ENCODE assay signal across 6 cellular contexts in the genomic region with DNA sequence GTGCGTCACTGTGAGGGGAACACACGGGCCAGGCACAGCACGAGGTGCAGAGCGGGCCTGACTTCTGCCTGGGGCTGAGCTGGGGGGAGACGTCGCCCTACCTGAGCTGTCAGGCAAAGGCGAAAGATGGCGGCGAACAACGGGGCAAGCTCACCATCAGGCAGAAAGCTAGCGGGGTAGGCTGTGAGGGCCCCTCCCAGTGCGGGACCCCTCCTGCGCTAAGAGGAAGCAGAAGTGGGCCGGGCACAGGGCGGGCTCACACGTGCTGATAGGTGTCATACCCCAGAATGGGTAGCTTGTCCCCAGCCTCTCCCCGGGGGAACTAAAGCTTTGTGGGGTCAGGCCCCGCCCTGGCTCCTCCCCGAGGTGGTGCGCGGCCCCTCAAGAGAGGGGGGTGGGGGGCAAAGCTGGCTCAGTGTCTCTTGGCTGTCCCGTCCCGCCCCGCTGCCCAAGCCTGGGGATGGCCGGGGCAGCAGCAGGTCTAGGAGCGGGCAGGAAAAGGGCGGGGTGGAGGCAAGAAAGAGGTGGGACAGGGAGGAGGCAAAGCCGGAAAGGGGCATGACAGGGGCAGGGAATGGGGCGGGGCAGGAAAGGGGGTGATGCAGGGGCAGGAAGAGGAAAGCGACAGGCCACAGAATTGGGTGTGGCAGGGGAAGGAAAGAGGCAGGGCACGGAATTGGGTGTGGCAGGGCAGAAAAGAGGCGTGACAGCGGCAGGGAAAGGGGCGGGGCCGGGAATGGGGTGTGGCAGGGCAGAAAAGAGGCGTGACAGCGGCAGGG. TPM values are rescaled to one million over a fixed set of nuclear protein-coding genes. Genes with fewer than 3 reads are reported as not detected.
DNase-seq lines count a peak whose midpoint lies in the region; ATAC-seq and TF ChIP-seq lines count a peak whose summit lies in the region.

No MANE protein-coding gene starts in this region.

- H2BK120ac ChIP-seq in IMR-90 (ENCODE audit: low read depth, low read length) = no peak overlapping the region

- H3K23ac ChIP-seq in IMR-90 (ENCODE audit: low read depth, low read length) = no peak overlapping the region

- H3K27ac ChIP-seq in IMR-90 (ENCODE audit: insufficient read depth, low read length) (no peak overlapping the region), smooth muscle cell (ENCODE audit: low read depth) (no peak overlapping the region), WERI-Rb-1 (no peak overlapping the region)

- no peak overlapping the region for H3K56ac ChIP-seq in IMR-90 (ENCODE audit: extremely low read depth, insufficient read depth, low read length)

- CTCF ChIA-PET in IMR-90 (lab: Yijun Ruan, JAX) = no interaction called here

- no peak overlapping the region for H3K9ac ChIP-seq in IMR-90 (ENCODE audit: low read depth, low read length)
- no peak overlapping the region for H3K9ac ChIP-seq in smooth muscle cell (ENCODE audit: low read depth)

- H3K18ac ChIP-seq in IMR-90 (ENCODE audit: low read depth, low read length) = no peak overlapping the region

- H3K4me1 ChIP-seq in IMR-90 (ENCODE audit: control insufficient read depth, insufficient read depth, low read length) (no peaks in the 10 kb centered on the region), smooth muscle cell (ENCODE audit: low read depth) (no peaks in the 10 kb centered on the region)

- no peak overlapping the region for H2BK15ac ChIP-seq in IMR-90 (ENCODE audit: low read depth, low read length)

- H3K4me3 Mint-ChIP-seq in activated T-cell treated with anti-CD3 and anti-CD28 coated beads, Interleukin-2, amount 50 U/mL, for 4 hours = no peak overlapping the region

- 92% methylated on average over 15 of the region's 37 CpGs; no CpG with 5 or more reads in 1 of the 2 experiments for WGBS in IMR-90 (ENCODE audit: extremely low coverage in 2 of 2, insufficient read length in 1 of 2), 2 experiments
- WGBS in smooth muscle cell (ENCODE audit: low lambda C conversion rate) = 75% methylated on average over 26 of the region's 37 CpGs

- peaks cover 16 to 63% of the 10 kb centered on the region in 2 experiments for H3K79me1 ChIP-seq in IMR-90 (ENCODE audit: low read depth in 1 of 2, low read length in 2 of 2)

- peaks cover 71% of the 10 kb centered on the region for H4K20me1 ChIP-seq in IMR-90 (ENCODE audit: insufficient read depth, low read length)
- H4K20me1 ChIP-seq in smooth muscle cell (ENCODE audit: low read depth) = peaks cover 96% of the 10 kb centered on the region

- H3K4ac ChIP-seq in IMR-90 (ENCODE audit: low read depth, low read length) = no peak overlapping the region

- H3K36me3 ChIP-seq in IMR-90 (ENCODE audit: control insufficient read depth, insufficient read depth, low read length) (peaks cover 56% of the 10 kb centered on the region), smooth muscle cell (ENCODE audit: low read depth) (no peaks in the 10 kb centered on the region), WERI-Rb-1 (peaks cover 9% of the 10 kb centered on the region)

- no peak for TF ChIP-seq RAD21 in IMR-90 (IDR thresholded peaks at IDR 0.05; ENCODE audit: low read length)

- no peak overlapping the region for H4K91ac ChIP-seq in IMR-90 (ENCODE audit: insufficient read depth, low read depth, low read length)

- H3K4me2 ChIP-seq in IMR-90 (ENCODE audit: low read depth, low read length) (no peak overlapping the region), smooth muscle cell (no peak overlapping the region)

- no peak overlapping the region for H2BK20ac ChIP-seq in IMR-90 (ENCODE audit: low read depth, low read length)

- dilution Hi-C loops in IMR-90 (cut with HindIII; ENCODE audit: low sequenced_read_pairs, unreplicated experiment) = no loop called here

- peaks cover 10% of the 10 kb centered on the region for H3K36me3 Mint-ChIP-seq in activated T-cell treated with anti-CD3 and anti-CD28 coated beads, Interleukin-2, amount 50 U/mL, for 4 hours (ENCODE audit: insufficient read depth)

- no peak overlapping the region for H2AK5ac ChIP-seq in IMR-90 (ENCODE audit: low read depth, low read length)

- ATAC-seq in IMR-90 (ENCODE audit: low read depth) (no peak), left colon (peak; percentile 60), GM18861 (IDR thresholded peaks at IDR 0.05; ENCODE audit: unreplicated experiment) (no peak)
- peak; percentile 58 to 68 for ATAC-seq in activated T-cell treated with anti-CD3 and anti-CD28 coated beads, Interleukin-2, amount 50 U/mL, for 4 hours

- peaks cover 17% of the 10 kb centered on the region for H3K4me1 Mint-ChIP-seq in activated T-cell treated with anti-CD3 and anti-CD28 coated beads, Interleukin-2, amount 50 U/mL, for 4 hours (ENCODE audit: low read depth)

- H3K9me3 ChIP-seq in IMR-90 (ENCODE audit: control insufficient read depth, insufficient read depth, low read length) (no peaks in the 10 kb centered on the region), smooth muscle cell (replicated peaks; ENCODE audit: low read depth) (no peaks in the 10 kb centered on the region), WERI-Rb-1 (ENCODE audit: severe bottlenecking) (no peaks in the 10 kb centered on the region)

- H3K14ac ChIP-seq in IMR-90 (replicated peaks; ENCODE audit: low read depth, low read length) = no peak overlapping the region

- no peak for TF ChIP-seq POLR2A in IMR-90 (IDR thresholded peaks at IDR 0.05; ENCODE audit: low read depth, low read length)

- intact Hi-C loops in IMR-90 (cut with micrococcal nuclease) (no loop called here), left colon (cut with DNase I, micrococcal nuclease) (no loop called here)

- H3K27me3 ChIP-seq in IMR-90 (ENCODE audit: control insufficient read depth, insufficient read depth, low read length) (no peaks in the 10 kb centered on the region), smooth muscle cell (ENCODE audit: low read depth) (no peaks in the 10 kb centered on the region), WERI-Rb-1 (ENCODE audit: insufficient read depth, low read depth, severe bottlenecking) (no peaks in the 10 kb centered on the region)

- peak overlapping the region; percentile 58 for H2AFZ ChIP-seq in IMR-90 (replicated peaks; ENCODE audit: low read length, poor library complexity)
- no peak overlapping the region for H2AFZ ChIP-seq in smooth muscle cell (ENCODE audit: low read depth)

- no peaks in the 10 kb centered on the region for H3K9me3 Mint-ChIP-seq in activated T-cell treated with anti-CD3 and anti-CD28 coated beads, Interleukin-2, amount 50 U/mL, for 4 hours

- no peak overlapping the region for H2AK9ac ChIP-seq in IMR-90 (replicated peaks; ENCODE audit: low read depth, low read length, poor library complexity)

- no peak overlapping the region for H4K5ac ChIP-seq in IMR-90 (ENCODE audit: low read depth, low read length)

- no peak overlapping the region for H2BK5ac ChIP-seq in IMR-90 (ENCODE audit: low read depth, low read length, poor library complexity, severe bottlenecking)

- DNase-seq in IMR-90 (no peak), left colon (peak; percentile 75 to 81), smooth muscle cell (lab: John Stamatoyannopoulos, UW; ENCODE audit: unreplicated experiment) (no peak), WERI-Rb-1 (no peak)
- peak; percentile 44 for DNase-seq in activated T-cell treated with anti-CD3 and anti-CD28 coated beads, Interleukin-2, amount 50 U/mL, for 4 hours

- no peaks in the 10 kb centered on the region for H3K27me3 Mint-ChIP-seq in activated T-cell treated with anti-CD3 and anti-CD28 coated beads, Interleukin-2, amount 50 U/mL, for 4 hours (ENCODE audit: low read depth)

- no peak for TF ChIP-seq CTCF in IMR-90 (conservative IDR thresholded peaks at IDR 0.05; ENCODE audit: low read depth, low read length)
- no peak for TF ChIP-seq CTCF in smooth muscle cell (IDR thresholded peaks at IDR 0.05; ENCODE audit: borderline replicate concordance, insufficient read depth, poor library complexity, severe bottlenecking)
- no peak for TF ChIP-seq CTCF in WERI-Rb-1 (IDR thresholded peaks at IDR 0.05; ENCODE audit: low read depth, low read length)

- POLR2A ChIA-PET in IMR-90 (lab: Charles Lee; ENCODE audit: unreplicated experiment) = no interaction called here

- H3F3A ChIP-seq in smooth muscle cell (ENCODE audit: low read depth) = peaks cover 14% of the 10 kb centered on the region

- H3K9me1 ChIP-seq in IMR-90 (ENCODE audit: insufficient read depth, low read length) = no peaks in the 10 kb centered on the region

- in situ Hi-C loops in IMR-90 (cut with MboI; ENCODE audit: low sequenced_read_pairs) = no loop called here

- BruUV-seq in IMR-90 (replicated peaks; lab: Mats Ljungman, UMichigan) = no TSS peak

- H4K8ac ChIP-seq in IMR-90 (ENCODE audit: low read depth in 2 of 2, low read length in 2 of 2) = no peak overlapping the region

- H3K79me2 ChIP-seq in smooth muscle cell (ENCODE audit: low read depth) = peaks cover 6% of the 10 kb centered on the region

- H3K4me3 ChIP-seq in IMR-90 (ENCODE audit: insufficient read depth, low read depth, low read length) (no peak overlapping the region), smooth muscle cell (no peak overlapping the region), WERI-Rb-1 (ENCODE audit: low read depth, low read length) (no peak overlapping the region)

RNA-seq across cellular contexts. Expression of gene UCKL1, which starts 14.7 kb away (rescaled TPM):
- total RNA-seq in IMR-90 (2012; rRNA removed) (16.7 and 18.3 TPM in 2 replicates), left colon (10 to 100 TPM; 41.7 to 44.8 TPM), smooth muscle cell (12.8 and 17.2 TPM in 2 replicates)
- polyA plus RNA-seq in IMR-90 (2012; rRNA removed) (54.7 and 58.6 TPM in 2 replicates), smooth muscle cell (22.6 and 29.3 TPM in 2 replicates)
- 19.8 and 55.6 TPM in 2 replicates for polyA plus RNA-seq in IMR-90 (2012; cell fraction: cytosol; rRNA removed)
- 178 and 412 TPM in 2 replicates for polyA plus RNA-seq in IMR-90 (2012; cell fraction: nucleus; rRNA removed; ENCODE audit: low replicate concordance)
- 10 to 100 TPM; 48.8 to 59.4 (median 56.6) TPM for total RNA-seq in activated T-cell treated with anti-CD3 and anti-CD28 coated beads, Interleukin-2, amount 50 U/mL, for 4 hours

RNA-seq across cellular contexts. Expression of gene ZNF512B, which starts 28.3 kb away (rescaled TPM):
- total RNA-seq in IMR-90 (2012; rRNA removed) = 6.4 and 6.5 TPM in 2 replicates
- polyA plus RNA-seq in IMR-90 (2012; rRNA removed) = 15.6 and 15.9 TPM in 2 replicates
- polyA plus RNA-seq in IMR-90 (2012; cell fraction: cytosol; rRNA removed) = 7.2 and 13.4 TPM in 2 replicates
- polyA plus RNA-seq in IMR-90 (2012; cell fraction: nucleus; rRNA removed; ENCODE audit: low replicate concordance) = 50.2 and 83.0 TPM in 2 replicates
- total RNA-seq in activated T-cell treated with anti-CD3 and anti-CD28 coated beads, Interleukin-2, amount 50 U/mL, for 4 hours = 10 to 100 TPM; 19.8 to 21.0 (median 20.2) TPM
- total RNA-seq in left colon = 1 to 10 TPM; 1.3 to 2.9 TPM
- total RNA-seq in smooth muscle cell = 4.6 and 6.8 TPM in 2 replicates
- polyA plus RNA-seq in smooth muscle cell = 5.6 and 7.7 TPM in 2 replicates

RNA-seq across cellular contexts. Expression of gene SAMD10, which starts 38.0 kb away (rescaled TPM):
- total RNA-seq in IMR-90 (2012; rRNA removed) (0.54 and 0.56 TPM in 2 replicates), left colon (1 to 10 TPM; 5.8 to 9.5 TPM), smooth muscle cell (0.13 and 0.27 TPM in 2 replicates)
- polyA plus RNA-seq in IMR-90 (2012; rRNA removed) (4.0 and 4.1 TPM in 2 replicates), smooth muscle cell (1.2 and 4.3 TPM in 2 replicates)
- 3.9 and 4.6 TPM in 2 replicates for polyA plus RNA-seq in IMR-90 (2012; cell fraction: cytosol; rRNA removed)
- polyA plus RNA-seq in IMR-90 (2012; cell fraction: nucleus; rRNA removed; ENCODE audit: low replicate concordance) = 14.1 and 23.9 TPM in 2 replicates
- total RNA-seq in activated T-cell treated with anti-CD3 and anti-CD28 coated beads, Interleukin-2, amount 50 U/mL, for 4 hours = 10 to 100 TPM; 14.6 to 17.4 (median 16.8) TPM

RNA-seq across cellular contexts. Expression of gene PRPF6, which starts 39.5 kb away (rescaled TPM):
- total RNA-seq in IMR-90 (2012; rRNA removed) (68.6 and 71.3 TPM in 2 replicates), left colon (10 to 100 TPM; 51.7 to 51.8 TPM), smooth muscle cell (33.3 and 36.5 TPM in 2 replicates)
- polyA plus RNA-seq in IMR-90 (2012; rRNA removed) (38.5 and 43.5 TPM in 2 replicates), smooth muscle cell (51.2 and 55.2 TPM in 2 replicates)
- 32.3 and 36.0 TPM in 2 replicates for polyA plus RNA-seq in IMR-90 (2012; cell fraction: cytosol; rRNA removed)
- polyA plus RNA-seq in IMR-90 (2012; cell fraction: nucleus; rRNA removed; ENCODE audit: low replicate concordance) = 27.2 and 30.1 TPM in 2 replicates
- total RNA-seq in activated T-cell treated with anti-CD3 and anti-CD28 coated beads, Interleukin-2, amount 50 U/mL, for 4 hours = 100 to 1,000 TPM in 1 of 3 donors, 10 to 100 TPM in 2; 95.9 to 101 (median 98.7) TPM

RNA-seq across cellular contexts. Expression of gene DNAJC5, which starts 46.5 kb away (rescaled TPM):
- 45.2 and 46.9 TPM in 2 replicates for total RNA-seq in IMR-90 (2012; rRNA removed)
- polyA plus RNA-seq in IMR-90 (2012; rRNA removed) = 35.6 and 36.3 TPM in 2 replicates
- 34.5 and 45.2 TPM in 2 replicates for polyA plus RNA-seq in IMR-90 (2012; cell fraction: cytosol; rRNA removed)
- 30.4 and 42.4 TPM in 2 replicates for polyA plus RNA-seq in IMR-90 (2012; cell fraction: nucleus; rRNA removed; ENCODE audit: low replicate concordance)
- 10 to 100 TPM; 37.2 to 38.5 (median 37.8) TPM for total RNA-seq in activated T-cell treated with anti-CD3 and anti-CD28 coated beads, Interleukin-2, amount 50 U/mL, for 4 hours
- total RNA-seq in left colon = 10 to 100 TPM; 55.3 to 79.4 TPM
- total RNA-seq in smooth muscle cell = 21.1 and 24.5 TPM in 2 replicates
- 8.7 TPM in 2 replicates for polyA plus RNA-seq in smooth muscle cell

Comparison
In these comparisons a context has a peak if more than half of its experiments do, and no peak if none do; other contexts are left out.
1. ATAC-seq: peak in activated T-cell treated with anti-CD3 and anti-CD28 coated beads, Interleukin-2, amount 50 U/mL, for 4 hours (2 of 2) and left colon (single experiment); none in IMR-90 (single experiment) and GM18861 (single experiment).
2. DNase-seq: peak in activated T-cell treated with anti-CD3 and anti-CD28 coated beads, Interleukin-2, amount 50 U/mL, for 4 hours (single experiment) and left colon (2 of 2); none in IMR-90 (single experiment), smooth muscle cell (single experiment) and WERI-Rb-1 (single experiment).